Comparison of ENCODE assay signal across 1 cellular context in the genomic region with DNA sequence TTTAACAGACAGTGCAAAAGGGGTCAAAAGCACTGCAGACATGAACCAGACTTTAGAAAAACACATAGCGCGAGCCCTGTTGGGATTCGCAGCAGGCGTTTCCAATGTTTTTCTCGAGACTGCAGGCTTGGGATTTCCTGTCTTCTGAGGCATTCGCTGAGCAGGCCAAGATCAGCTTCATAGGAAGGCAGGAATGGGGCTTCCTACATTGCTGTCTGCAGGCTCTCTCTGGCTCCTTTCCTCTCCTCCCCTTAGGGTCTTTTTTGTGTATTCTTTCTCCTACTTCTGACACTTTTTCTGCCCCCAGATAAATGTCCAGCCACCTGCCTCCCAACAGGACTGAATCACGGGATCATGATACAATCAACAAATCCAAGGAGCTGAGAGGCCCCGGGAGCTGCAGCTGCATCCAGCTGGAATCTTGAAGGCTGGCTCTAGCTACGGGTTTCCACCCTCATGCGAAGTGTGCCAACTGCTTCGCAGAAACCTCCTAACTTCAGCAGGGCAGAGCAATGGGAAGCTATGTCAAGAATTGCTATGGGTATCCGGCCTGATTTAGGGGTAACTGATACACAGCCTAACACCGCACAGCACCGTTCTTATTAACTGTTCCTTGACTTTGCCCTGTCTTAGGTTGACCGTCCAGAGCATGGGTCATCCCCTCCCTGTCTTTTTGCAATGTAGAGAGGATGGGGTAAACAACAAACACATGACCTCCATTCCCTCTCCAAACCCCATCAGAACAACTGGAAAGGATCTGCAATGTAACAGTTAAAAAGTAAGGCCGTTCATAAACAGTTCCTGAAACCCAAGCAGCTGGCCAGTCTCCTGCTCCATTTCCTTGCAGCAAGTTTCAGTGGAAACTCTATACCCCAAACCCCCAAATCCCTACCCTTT.
TF ChIP-seq lines count a peak whose summit lies in the region.

No MANE protein-coding gene starts in this region.

TF ChIP-seq in endothelial cell of umbilical vein, 7 proteins besides CTCF, POLR2A, EP300 and RAD21:
- TF ChIP-seq, protein P1, sequence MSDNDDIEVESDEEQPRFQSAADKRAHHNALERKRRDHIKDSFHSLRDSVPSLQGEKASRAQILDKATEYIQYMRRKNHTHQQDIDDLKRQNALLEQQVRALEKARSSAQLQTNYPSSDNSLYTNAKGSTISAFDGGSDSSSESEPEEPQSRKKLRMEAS (IDR thresholded peaks at IDR 0.05; ENCODE audit: insufficient read depth, insufficient read length) = no peak
- TF ChIP-seq GATA2 (IDR thresholded peaks at IDR 0.05; ENCODE audit: insufficient read depth, insufficient read length, low read depth, low read length) = no peak
- no peak for TF ChIP-seq FOS (IDR thresholded peaks at IDR 0.05; ENCODE audit: borderline replicate concordance, insufficient read depth, low read length)
- TF ChIP-seq MYC (IDR thresholded peaks at IDR 0.05; ENCODE audit: low read depth, low read length) = no peak
- TF ChIP-seq POLR2AphosphoS5 (IDR thresholded peaks at IDR 0.05; ENCODE audit: insufficient read depth, low read depth, low read length) = no peak
- no peak for TF ChIP-seq JUN (IDR thresholded peaks at IDR 0.05; ENCODE audit: borderline replicate concordance, insufficient read depth, insufficient read length, low read depth)
- TF ChIP-seq EZH2 (IDR thresholded peaks at IDR 0.05; ENCODE audit: borderline replicate concordance, low read depth, low read length, severe bottlenecking) = no peak
